In the genomic region with DNA sequence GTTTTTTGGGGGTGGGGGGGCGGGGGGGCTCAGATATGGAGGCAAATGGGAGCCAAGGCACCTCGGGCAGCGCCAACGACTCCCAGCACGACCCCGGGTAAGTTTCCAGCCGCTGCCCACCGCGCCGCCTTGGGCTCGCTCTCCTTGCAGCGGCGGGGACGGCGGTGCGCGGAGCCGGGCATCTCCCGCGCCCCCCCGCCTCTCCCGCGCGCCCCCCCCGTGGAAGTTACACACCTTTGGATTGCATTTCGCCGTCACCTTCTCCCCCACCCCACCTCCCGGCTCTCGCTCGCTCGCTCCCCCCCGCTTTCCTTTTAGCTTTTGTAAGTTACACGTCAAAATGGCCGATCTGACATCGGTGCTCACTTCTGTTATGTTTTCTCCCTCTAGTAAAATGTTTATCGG, we compare ENCODE assay signal across 8 cellular contexts. TPM values are rescaled to one million over a fixed set of nuclear protein-coding genes. Genes with fewer than 3 reads are reported as not detected.
A peak's percentile ranks its signal among the peaks of the same experiment; 100 is the strongest.
DNase-seq lines count a peak whose midpoint lies in the region; ATAC-seq, FAIRE-seq and TF ChIP-seq lines count a peak whose summit lies in the region.

No MANE protein-coding gene starts in this region.

- H3K9me3 ChIP-seq in DND-41 (ENCODE audit: insufficient read depth, low read length, severe bottlenecking) = no peaks in the 10 kb centered on the region
- no peaks in the 10 kb centered on the region for H3K9me3 ChIP-seq in Peyer's patch
- H3K9me3 ChIP-seq in astrocyte (ENCODE audit: insufficient read depth, low read depth, low read length) = no peaks in the 10 kb centered on the region
- no peaks in the 10 kb centered on the region for H3K9me3 ChIP-seq in smooth muscle cell (replicated peaks; ENCODE audit: low read depth)

- WGBS in smooth muscle cell (ENCODE audit: low lambda C conversion rate) = under 1% methylated on average over 34 of the region's 36 CpGs

- no peaks in the 10 kb centered on the region for H3K9me3 Mint-ChIP-seq in astrocyte (ENCODE audit: unreplicated experiment)

- no peak for TF ChIP-seq POLR2A in Peyer's patch (IDR thresholded peaks at IDR 0.05)

- peak overlapping the region; percentile 91 for H3K27ac ChIP-seq in DND-41 (ENCODE audit: low read length)
- H3K27ac ChIP-seq in Peyer's patch = peak overlapping the region; percentile 89 to 95 (median 93)
- H3K27ac ChIP-seq in astrocyte (ENCODE audit: low read depth, low read length) = peak overlapping the region; percentile 55
- peak overlapping the region; percentile 1 for H3K27ac ChIP-seq in smooth muscle cell (ENCODE audit: low read depth)

- H3K4me3 Mint-ChIP-seq in astrocyte (ENCODE audit: unreplicated experiment) = peak overlapping the region; percentile 86

- H3K36me3 ChIP-seq in DND-41 (ENCODE audit: insufficient read depth, low read length) (peaks cover 40% of the 10 kb centered on the region), Peyer's patch (no peaks in the 10 kb centered on the region), astrocyte (ENCODE audit: insufficient read depth, low read length) (no peaks in the 10 kb centered on the region), smooth muscle cell (ENCODE audit: low read depth) (no peaks in the 10 kb centered on the region)

- no peaks in the 10 kb centered on the region for H3K27me3 Mint-ChIP-seq in astrocyte (ENCODE audit: low read depth, unreplicated experiment)

- H3K4me3 ChIP-seq in DND-41 (ENCODE audit: low read depth in 1 of 2, low read length in 2 of 2) (peak overlapping the region; percentile 81 to 91), HFF-Myc (replicated peaks; ENCODE audit: low read depth, low read length) (peak overlapping the region; percentile 61), Peyer's patch (peak overlapping the region; percentile 87 to 98 (median 92)), astrocyte (ENCODE audit: insufficient read depth, low read depth, low read length) (peak overlapping the region; percentile 81), iPS-11a (ENCODE audit: low read depth, low read length) (peak overlapping the region; percentile 40), smooth muscle cell (peak overlapping the region; percentile 83)

- H3K4me1 ChIP-seq in DND-41 (ENCODE audit: insufficient read depth, low read length) = peaks cover 38% of the 10 kb centered on the region
- H3K4me1 ChIP-seq in Peyer's patch = peaks cover 0 to 8% (median 1%) of the 10 kb centered on the region in 4 donors
- peaks cover 8% of the 10 kb centered on the region for H3K4me1 ChIP-seq in astrocyte (ENCODE audit: insufficient read depth, low read length)
- H3K4me1 ChIP-seq in smooth muscle cell (ENCODE audit: low read depth) = peaks cover 38% of the 10 kb centered on the region

- peak; percentile 69 for DNase-seq in DND-41
- no peak for DNase-seq in HFF-Myc (ENCODE audit: extremely low read depth, low read depth)
- peak in 2 of 3 donors; percentile 37 to 58 for DNase-seq in Peyer's patch
- no peak for DNase-seq in astrocyte (ENCODE audit: low read depth)
- no peak for DNase-seq in smooth muscle cell (lab: John Stamatoyannopoulos, UW; ENCODE audit: unreplicated experiment)
- no peak for DNase-seq in GM10266 (ENCODE audit: extremely low spot score)
- DNase-seq in NCI-H524 treated with DMSO at 0.1 percent for 48 hours (lab: John Stamatoyannopoulos, UW) = no peak

- no peak for FAIRE-seq in astrocyte (lab: Jason Lieb, UNC)

- peaks cover 17% of the 10 kb centered on the region for H3K4me1 Mint-ChIP-seq in astrocyte (ENCODE audit: low read depth, unreplicated experiment)

- H3K4me2 ChIP-seq in DND-41 (ENCODE audit: insufficient read depth, low read length) = peak overlapping the region; percentile 88
- peak overlapping the region; percentile 99 for H3K4me2 ChIP-seq in astrocyte (ENCODE audit: low read length)
- peak overlapping the region; percentile 97 for H3K4me2 ChIP-seq in smooth muscle cell

- TF ChIP-seq CTCF in DND-41 (IDR thresholded peaks at IDR 0.05; ENCODE audit: borderline replicate concordance, extremely low read depth, low read length, poor library complexity, severe bottlenecking) = peak; percentile 11
- TF ChIP-seq CTCF in HFF-Myc (IDR thresholded peaks at IDR 0.05; ENCODE audit: low read depth, low read length, missing control alignments) = no peak
- TF ChIP-seq CTCF in Peyer's patch (IDR thresholded peaks at IDR 0.05) = no peak
- TF ChIP-seq CTCF in astrocyte (IDR thresholded peaks at IDR 0.05; ENCODE audit: insufficient read depth, low read depth, low read length) = no peak
- no peak for TF ChIP-seq CTCF in smooth muscle cell (IDR thresholded peaks at IDR 0.05; ENCODE audit: borderline replicate concordance, insufficient read depth, poor library complexity, severe bottlenecking)
- no peak for TF ChIP-seq CTCF in GM10266 (IDR thresholded peaks at IDR 0.05; ENCODE audit: control insufficient read depth, insufficient read depth, low read depth, missing control alignments)

- H4K20me1 ChIP-seq in DND-41 (ENCODE audit: insufficient read depth, low read length) (peaks cover 30% of the 10 kb centered on the region), astrocyte (ENCODE audit: insufficient read depth, low read length) (peaks cover 26% of the 10 kb centered on the region), smooth muscle cell (ENCODE audit: low read depth) (peaks cover 25% of the 10 kb centered on the region)

- H3K27me3 ChIP-seq in DND-41 (ENCODE audit: insufficient read depth, low read length, poor library complexity) (no peaks in the 10 kb centered on the region), Peyer's patch (no peaks in the 10 kb centered on the region), astrocyte (ENCODE audit: insufficient read depth, low read length) (no peaks in the 10 kb centered on the region), smooth muscle cell (ENCODE audit: low read depth) (no peaks in the 10 kb centered on the region)

- no peak overlapping the region for H2AFZ ChIP-seq in DND-41 (ENCODE audit: low read depth, low read length)
- H2AFZ ChIP-seq in astrocyte (ENCODE audit: low read depth, low read length) = no peak overlapping the region
- peak overlapping the region; percentile 56 for H2AFZ ChIP-seq in smooth muscle cell (ENCODE audit: low read depth)

- peak; percentile 37 for ATAC-seq in DND-41 (ENCODE audit: insufficient read depth, low read depth)

- peaks cover 3% of the 10 kb centered on the region for H3K36me3 Mint-ChIP-seq in astrocyte (ENCODE audit: low read depth, unreplicated experiment)

- H3K9ac ChIP-seq in DND-41 (ENCODE audit: low read depth, low read length) (peak overlapping the region; percentile 84), astrocyte (ENCODE audit: low read length) (peak overlapping the region; percentile 86), smooth muscle cell (ENCODE audit: low read depth) (peak overlapping the region; percentile 69)

- H3K27ac Mint-ChIP-seq in astrocyte (ENCODE audit: unreplicated experiment) = no peak overlapping the region

- H3K79me2 ChIP-seq in DND-41 (ENCODE audit: insufficient read depth, low read length) (peaks cover 50% of the 10 kb centered on the region), astrocyte (ENCODE audit: insufficient read depth, low read length) (peaks cover 29% of the 10 kb centered on the region), smooth muscle cell (ENCODE audit: low read depth) (peaks cover 35% of the 10 kb centered on the region)

- peaks cover 5% of the 10 kb centered on the region for H3F3A ChIP-seq in smooth muscle cell (ENCODE audit: low read depth)

RNA-seq across cellular contexts. Expression of a gene that starts 0.4 kb away (rescaled TPM):
- 10 to 100 TPM; 25.9 to 39.0 (median 29.2) TPM for total RNA-seq in Peyer's patch
- 53.7 and 67.9 TPM in 2 replicates for total RNA-seq in astrocyte
- 31.5 and 36.5 TPM in 2 replicates for total RNA-seq in smooth muscle cell
- 5.7 and 8.1 TPM in 2 replicates for polyA plus RNA-seq in smooth muscle cell

Comparison
In these comparisons a context has a peak if more than half of its experiments do, and no peak if none do; other contexts are left out.
1. DNase-seq: peak in DND-41 (single experiment) and Peyer's patch (2 of 3); none in HFF-Myc (single experiment), astrocyte (single experiment), smooth muscle cell (single experiment), GM10266 (single experiment) and NCI-H524 treated with DMSO at 0.1 percent for 48 hours (single experiment).
2. H3K27ac ChIP-seq: peak in every context shown above with its lines; median percentile 93 in Peyer's patch; 91 in DND-41; 55 in astrocyte; 1 in smooth muscle cell.
3. H3K4me3 ChIP-seq: peak in every context shown above with its lines; median percentile 92 in Peyer's patch; 86 in DND-41; 83 in smooth muscle cell; 81 in astrocyte; 61 in HFF-Myc; 40 in iPS-11a.
4. Peak in every context shown above with its lines, with median percentiles within 50 percentile points of each other: H3K4me2 ChIP-seq and H3K9ac ChIP-seq.